16 cellular contexts compared by ENCODE assay signal in genomic region chr1:30064547-30064946, GRCh38.
"Had no signal": no experiment of that assay in that cellular context is flagged by ENCODE, and none has a peak within 500 bp of the region (broad histone marks: within the 10 kb centered on the region; RNA-seq: fewer than 3 reads in every experiment).

No MANE protein-coding gene starts in this region.

- ATAC-seq: effector memory CD8-positive, alpha-beta T cell; gastrocnemius medialis; left lobe of liver; naive thymus-derived CD4-positive, alpha-beta T cell had no signal

- DNase-seq: effector memory CD8-positive, alpha-beta T cell; gastrocnemius medialis; islet precursor cell; mammary epithelial cell; naive thymus-derived CD4-positive, alpha-beta T cell; small intestine; stimulated activated CD4-positive, alpha-beta T cell treated with anti-CD3 and anti-CD28 coated beads, Interleukin-12 subunit alpha, Interleukin-12 subunit beta, amount 100 ng/mL, for 4 hours; stimulated activated naive CD4-positive, alpha-beta T cell treated with Interleukin-2 at 50 U/mL for 16 hours; upper lobe of left lung had no signal

- H3K27me3 ChIP-seq: right atrium auricular region, tibial artery, upper lobe of left lung had no signal

- H3K36me3 ChIP-seq: esophagus muscularis mucosa, gastrocnemius medialis, right atrium auricular region, tibial artery, upper lobe of left lung had no signal

- H3K36me3 Mint-ChIP-seq: naive thymus-derived CD4-positive, alpha-beta T cell had no signal

- H3K4me3 ChIP-seq: esophagus muscularis mucosa, gastrocnemius medialis, right atrium auricular region, tibial artery, upper lobe of left lung had no signal

- H3K4me3 Mint-ChIP-seq: dendritic cell treated with granulocyte-macrophage colony-stimulating factor and Interleukin-4, amounts not matched to agents 40 ng/mL and 50 ng/mL, for 4 days; effector memory CD8-positive, alpha-beta T cell; naive thymus-derived CD4-positive, alpha-beta T cell; neural crest cell had no signal

- H3K9me3 Mint-ChIP-seq: dendritic cell treated with granulocyte-macrophage colony-stimulating factor and Interleukin-4, amounts not matched to agents 40 ng/mL and 50 ng/mL, for 4 days; effector memory CD8-positive, alpha-beta T cell; neural crest cell had no signal

- H3K27ac Mint-ChIP-seq: dendritic cell treated with granulocyte-macrophage colony-stimulating factor and Interleukin-4, amounts not matched to agents 40 ng/mL and 50 ng/mL, for 4 days; naive thymus-derived CD4-positive, alpha-beta T cell had no signal

- H3K4me1 ChIP-seq: esophagus muscularis mucosa, gastrocnemius medialis, right atrium auricular region, tibial artery, upper lobe of left lung had no signal

- H3K4me1 Mint-ChIP-seq: naive thymus-derived CD4-positive, alpha-beta T cell had no signal

- H3K27ac ChIP-seq: epithelial cell of prostate, esophagus muscularis mucosa, gastrocnemius medialis, right atrium auricular region, tibial artery, upper lobe of left lung had no signal

- H3K9me3 ChIP-seq: esophagus muscularis mucosa, gastrocnemius medialis, right atrium auricular region, tibial artery, upper lobe of left lung had no signal
